ENCODE assay signal across 14 cellular contexts in the genomic region with DNA sequence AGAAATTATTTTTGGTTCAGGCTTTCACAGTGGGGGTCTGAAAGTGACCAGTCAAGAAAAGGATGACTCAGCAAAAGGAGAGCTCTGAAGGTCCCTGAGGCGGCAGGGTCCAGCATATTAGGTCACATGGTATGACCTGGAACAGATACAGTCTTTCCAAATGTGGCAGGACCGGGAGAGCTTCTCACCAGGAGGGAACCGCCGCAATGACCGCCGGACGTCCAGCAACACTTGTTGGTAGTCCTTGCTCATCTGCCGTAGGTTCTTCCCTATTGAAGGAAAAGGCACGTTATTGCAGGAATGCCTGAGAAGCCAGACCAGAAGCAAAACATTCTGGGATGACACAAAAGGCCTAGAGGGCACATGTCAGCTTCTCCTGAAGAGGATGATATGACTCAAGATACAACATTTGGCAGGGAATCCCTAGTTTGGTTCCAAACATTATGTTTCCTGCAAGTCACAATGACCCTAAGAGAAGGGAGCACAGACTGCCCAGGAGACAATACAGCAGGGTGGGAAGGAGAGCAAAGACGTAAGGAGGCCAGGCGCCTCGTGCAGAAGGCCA. TPM values are rescaled to one million over a fixed set of nuclear protein-coding genes. Genes with fewer than 3 reads are reported as not detected.
A peak's percentile ranks its signal among the peaks of the same experiment; 100 is the strongest.
DNase-seq lines count a peak whose midpoint lies in the region; ATAC-seq and TF ChIP-seq lines count a peak whose summit lies in the region.
"Had no signal": no experiment of that assay in that cellular context is flagged by ENCODE, and none has a peak within 500 bp of the region (broad histone marks: within the 10 kb centered on the region; RNA-seq: fewer than 3 reads in every experiment).

No MANE protein-coding gene starts in this region.

- H3K27me3 ChIP-seq in adrenal gland = no peaks in the 10 kb centered on the region
- H3K27me3 ChIP-seq: foreskin keratinocyte had no signal

- H3K36me3 ChIP-seq in adrenal gland (replicated peaks in 1 of 2) = peaks cover 0 to 67% of the 10 kb centered on the region in 2 donors

- ATAC-seq in HG03045 (IDR thresholded peaks at IDR 0.05; ENCODE audit: unreplicated experiment) = no peak
- ATAC-seq: foreskin keratinocyte had no signal

- H3K36me3 Mint-ChIP-seq in osteocyte (ENCODE audit: unreplicated experiment) = peaks cover 25% of the 10 kb centered on the region

- TF ChIP-seq CTCF in adrenal gland (IDR thresholded peaks at IDR 0.05) (no peak), osteocyte (IDR thresholded peaks at IDR 0.05) (no peak)

- peaks cover 24% of the 10 kb centered on the region in 2 donors for H3K4me1 ChIP-seq in adrenal gland (replicated peaks in 1 of 2)
- H3K4me1 ChIP-seq: prostate gland had no signal

- intact Hi-C loops in adrenal gland (cut with DNase I) = no loop called here

- peak overlapping the region; percentile 40 for H3K4me3 Mint-ChIP-seq in osteocyte (ENCODE audit: unreplicated experiment)

- H3K4me1 Mint-ChIP-seq in osteocyte (ENCODE audit: unreplicated experiment) = peaks cover 31% of the 10 kb centered on the region

- peak overlapping the region in 4 of 5 donors; percentile 0 to 76 (median 53) for H3K27ac ChIP-seq in adrenal gland
- H3K27ac ChIP-seq: foreskin keratinocyte, lower lobe of right lung, prostate gland had no signal

- TF ChIP-seq POLR2A in adrenal gland (IDR thresholded peaks at IDR 0.05) = peak in 1 of 2 donors; percentile 14

- 41 to 52% (median 48%) methylated on average over 11 to 12 of the region's 12 CpGs for WGBS in adrenal gland, 4 donors

- DNase-seq in ELR (ENCODE audit: low read depth) = peak; percentile 76
- DNase-seq in adrenal gland = peak in 6 of 7 donors; percentile 52 to 74 (median 60)
- DNase-seq in fibroblast of peridontal ligament (ENCODE audit: extremely low read depth) = peak; percentile 17
- no peak for DNase-seq in osteocyte (ENCODE audit: extremely low spot score, unreplicated experiment)
- DNase-seq in stimulated activated CD4-positive, alpha-beta T cell treated with anti-CD3 and anti-CD28 coated beads, Interleukin-4, amount 100 ng/mL, for 4 hours = no peak
- no peak for DNase-seq in MV-4-11 (lab: John Stamatoyannopoulos, UW)
- DNase-seq in NCI-H69 (lab: John Stamatoyannopoulos, UW) = no peak
- DNase-seq: activated CD4-positive, alpha-beta T cell treated with anti-CD3 and anti-CD28 coated beads, Interleukin-2, amount 50 U/mL, for 4 hours; Calu3; lower lobe of right lung; NCI-H1417 had no signal

- no peaks in the 10 kb centered on the region for H3K9me3 Mint-ChIP-seq in osteocyte (ENCODE audit: unreplicated experiment)

- H3K27me3 Mint-ChIP-seq in osteocyte (ENCODE audit: unreplicated experiment) = no peaks in the 10 kb centered on the region

- H3K4me3 ChIP-seq in adrenal gland = no peak overlapping the region
- H3K4me3 ChIP-seq: lower lobe of right lung, prostate gland had no signal

- no peaks in the 10 kb centered on the region for H3K9me3 ChIP-seq in adrenal gland (replicated peaks in 1 of 3)
- H3K9me3 ChIP-seq: lower lobe of right lung, prostate gland had no signal

- peak overlapping the region; percentile 91 for H3K27ac Mint-ChIP-seq in osteocyte (ENCODE audit: unreplicated experiment)

RNA-seq across cellular contexts. Expression of a gene that starts 17.4 kb away (rescaled TPM):
- total RNA-seq in adrenal gland = 10 to 100 TPM; 37.5 to 53.6 (median 47.7) TPM
- polyA plus RNA-seq in adrenal gland = 10 to 100 TPM; 23.8 to 38.5 (median 38.2) TPM
- total RNA-seq in osteocyte = 52.8 and 54.1 TPM in 2 replicates

RNA-seq across cellular contexts. Expression of a gene that starts 36.8 kb away (rescaled TPM):
- total RNA-seq in adrenal gland = 100 to 1,000 TPM in 6 of 8 donors, 10 to 100 TPM in 2; 79.4 to 163 (median 128) TPM
- polyA plus RNA-seq in adrenal gland = 100 to 1,000 TPM in 2 of 3 donors, 10 to 100 TPM in 1; 82.9 to 339 (median 253) TPM
- 103 and 119 TPM in 2 replicates for total RNA-seq in osteocyte

Comparison
In these comparisons a context has a peak if more than half of its experiments do, and no peak if none do; other contexts are left out.
1. DNase-seq: peak in ELR (single experiment), adrenal gland (6 of 7) and fibroblast of peridontal ligament (single experiment); none in osteocyte (single experiment), stimulated activated CD4-positive, alpha-beta T cell treated with anti-CD3 and anti-CD28 coated beads, Interleukin-4, amount 100 ng/mL, for 4 hours (0 of 2), MV-4-11 (single experiment) and NCI-H69 (single experiment).